16 cellular contexts compared by ENCODE assay signal in genomic region chr18:70047931-70048603, GRCh38.
DNase-seq lines count a peak whose midpoint lies in the region; ATAC-seq, FAIRE-seq and TF ChIP-seq lines count a peak whose summit lies in the region.
"Had no signal": no experiment of that assay in that cellular context is flagged by ENCODE, and none has a peak within 500 bp of the region (broad histone marks: within the 10 kb centered on the region; RNA-seq: fewer than 3 reads in every experiment).

No MANE protein-coding gene starts in this region.

- no peaks in the 10 kb centered on the region for H3K79me2 ChIP-seq in astrocyte (ENCODE audit: insufficient read depth, low read length)
- H3K79me2 ChIP-seq in H9 (ENCODE audit: insufficient read depth, low read length): no peaks in the 10 kb centered on the region

- no peak overlapping the region for H2BK120ac ChIP-seq in H9 (ENCODE audit: low read depth, low read length, poor library complexity, severe bottlenecking)

- no peak overlapping the region for H3K18ac ChIP-seq in H9 (ENCODE audit: insufficient read length, low read depth, low read length)

- H3K56ac ChIP-seq in H9 (ENCODE audit: insufficient read length, low read depth, low read length): no peak overlapping the region

- no peak overlapping the region for H2BK12ac ChIP-seq in H9 (ENCODE audit: insufficient read length, low read depth, low read length)

- POLR2A ChIA-PET in MCF 10A (lab: Yijun Ruan, JAX): interaction anchor here (0.8 kb wide), 1 partner anchor 20 kb away, joined by 3 read pairs; no protein-coding TSS in a partner anchor
- POLR2A ChIA-PET in CD8-positive, alpha-beta T cell (lab: Charles Lee): no interaction called here

- H3K27ac Mint-ChIP-seq in MCF 10A (ENCODE audit: low read depth, unreplicated experiment): peak overlapping the region; percentile 80
- H3K27ac Mint-ChIP-seq in astrocyte (ENCODE audit: unreplicated experiment): peak overlapping the region; percentile 44
- H3K27ac Mint-ChIP-seq in CD8-positive, alpha-beta T cell: no peak overlapping the region
- no peak overlapping the region for H3K27ac Mint-ChIP-seq in H9
- H3K27ac Mint-ChIP-seq: activated CD4-positive, alpha-beta memory T cell treated with anti-CD3 and anti-CD28 coated beads for 36 hours had no signal

- no peak overlapping the region for H3K23ac ChIP-seq in H9 (ENCODE audit: insufficient read length, low read depth, low read length)

- H3K27ac ChIP-seq in breast epithelium: no peak overlapping the region
- H3K27ac ChIP-seq in astrocyte (ENCODE audit: low read depth, low read length): peak overlapping the region; percentile 13
- no peak overlapping the region for H3K27ac ChIP-seq in CD8-positive, alpha-beta T cell (ENCODE audit: low read depth, low read length)
- no peak overlapping the region for H3K27ac ChIP-seq in H9 (ENCODE audit: insufficient read length, low read depth, low read length)
- H3K27ac ChIP-seq: 22Rv1, PC-9, sigmoid colon, thyroid gland had no signal

- H4K20me1 ChIP-seq in astrocyte (ENCODE audit: insufficient read depth, low read length) (no peaks in the 10 kb centered on the region), H9 (ENCODE audit: control insufficient read depth, insufficient read depth, insufficient read length) (no peaks in the 10 kb centered on the region)

- peak; percentile 47 for FAIRE-seq in astrocyte (lab: Jason Lieb, UNC)

- H3K36me3 Mint-ChIP-seq in MCF 10A (ENCODE audit: insufficient read depth, unreplicated experiment) (no peaks in the 10 kb centered on the region), astrocyte (ENCODE audit: low read depth, unreplicated experiment) (peaks cover 1% of the 10 kb centered on the region), H9 (ENCODE audit: insufficient read depth in 1 of 3, low read depth in 3 of 3) (peaks cover 2 to 15% (median 12%) of the 10 kb centered on the region in 3 experiments; a peak in 5 of 7 replicates)
- peaks cover 38% of the 10 kb centered on the region for H3K36me3 Mint-ChIP-seq in CD8-positive, alpha-beta T cell

- H2BK15ac ChIP-seq in H9 (ENCODE audit: low read depth, low read length): no peak overlapping the region

- H3K27me3 Mint-ChIP-seq in MCF 10A (ENCODE audit: insufficient read depth, unreplicated experiment) (no peaks in the 10 kb centered on the region), astrocyte (ENCODE audit: low read depth, unreplicated experiment) (no peaks in the 10 kb centered on the region), H9 (ENCODE audit: low read depth) (no peaks in the 10 kb centered on the region)
- no peaks in the 10 kb centered on the region for H3K27me3 Mint-ChIP-seq in CD8-positive, alpha-beta T cell (ENCODE audit: low read depth)
- H3K27me3 Mint-ChIP-seq: activated CD4-positive, alpha-beta memory T cell treated with anti-CD3 and anti-CD28 coated beads for 36 hours had no signal

- H4K5ac ChIP-seq in H9 (ENCODE audit: insufficient read length, low read depth, low read length): no peak overlapping the region

- H3K9me3 Mint-ChIP-seq in MCF 10A (ENCODE audit: unreplicated experiment) (no peaks in the 10 kb centered on the region), astrocyte (ENCODE audit: unreplicated experiment) (no peaks in the 10 kb centered on the region), H9 (no peaks in the 10 kb centered on the region)
- H3K9me3 Mint-ChIP-seq in CD8-positive, alpha-beta T cell: no peaks in the 10 kb centered on the region
- H3K9me3 Mint-ChIP-seq: activated CD4-positive, alpha-beta memory T cell treated with anti-CD3 and anti-CD28 coated beads for 36 hours had no signal

- no peak overlapping the region for H2BK20ac ChIP-seq in H9 (ENCODE audit: low read depth, low read length, poor library complexity, severe bottlenecking)

- DNase-seq in MCF 10A (ENCODE audit: unreplicated experiment) (peak; percentile 72), breast epithelium (ENCODE audit: low spot score in 2 of 2) (no peak), astrocyte (ENCODE audit: low read depth) (peak; percentile 64), glomerular visceral epithelial cell (ENCODE audit: extremely low spot score) (peak; percentile 7), stromal cell of bone marrow (ENCODE audit: low read depth) (peak; percentile 53), H9 (no peak)
- no peak for DNase-seq in CD8-positive, alpha-beta T cell
- DNase-seq: activated CD4-positive, alpha-beta memory T cell treated with anti-CD3 and anti-CD28 coated beads for 36 hours; activated naive CD4-positive, alpha-beta T cell; DMS79; PC-9; sigmoid colon; thyroid gland had no signal

- H3K9me3 ChIP-seq in breast epithelium: no peaks in the 10 kb centered on the region
- H3K9me3 ChIP-seq in astrocyte (ENCODE audit: insufficient read depth, low read depth, low read length): no peaks in the 10 kb centered on the region
- H3K9me3 ChIP-seq in CD8-positive, alpha-beta T cell (ENCODE audit: low read length): no peaks in the 10 kb centered on the region
- no peaks in the 10 kb centered on the region for H3K9me3 ChIP-seq in H9 (ENCODE audit: control insufficient read depth, low read depth, low read length)
- H3K9me3 ChIP-seq: sigmoid colon, thyroid gland had no signal

- H3T11ph ChIP-seq in H9 (ENCODE audit: low read length): no peak overlapping the region

- TSS peak; percentile 19 for BruUV-seq in MCF 10A (replicated peaks; lab: Mats Ljungman, UMichigan)

- ATAC-seq in CD8-positive, alpha-beta T cell: no peak
- no peak for ATAC-seq in GM19395 (IDR thresholded peaks at IDR 0.05; ENCODE audit: unreplicated experiment)

- no peak overlapping the region for H3K4me3 ChIP-seq in breast epithelium
- H3K4me3 ChIP-seq in astrocyte (ENCODE audit: insufficient read depth, low read depth, low read length): no peak overlapping the region
- H3K4me3 ChIP-seq in CD8-positive, alpha-beta T cell (ENCODE audit: low read depth, low read length): no peak overlapping the region
- H3K4me3 ChIP-seq: coronary artery, PC-9, sigmoid colon, thyroid gland had no signal

- TF ChIP-seq CTCF in MCF 10A (IDR thresholded peaks at IDR 0.05; ENCODE audit: unreplicated experiment) (no peak), breast epithelium (IDR thresholded peaks at IDR 0.05) (no peak), astrocyte (IDR thresholded peaks at IDR 0.05; ENCODE audit: insufficient read depth, low read depth, low read length) (no peak), H9 (conservative IDR thresholded peaks at IDR 0.05) (no peak)
- no peak for TF ChIP-seq CTCF in CD8-positive, alpha-beta T cell (IDR thresholded peaks at IDR 0.05)

- no peak overlapping the region for H2AK5ac ChIP-seq in H9 (ENCODE audit: insufficient read length, low read length)

- TF ChIP-seq POLR2A in breast epithelium (IDR thresholded peaks at IDR 0.05): no peak

- H3K4me2 ChIP-seq in astrocyte (ENCODE audit: low read length) (peak overlapping the region; percentile 13), H9 (ENCODE audit: insufficient read depth, insufficient read length, low read length) (no peak overlapping the region)
- H3K4me2 ChIP-seq: PC-9 had no signal

- H3K14ac ChIP-seq in H9 (ENCODE audit: insufficient read depth, low read length): no peak overlapping the region

- no peaks in the 10 kb centered on the region for H3K36me3 ChIP-seq in breast epithelium
- no peaks in the 10 kb centered on the region for H3K36me3 ChIP-seq in astrocyte (ENCODE audit: insufficient read depth, low read length)
- no peaks in the 10 kb centered on the region for H3K36me3 ChIP-seq in CD8-positive, alpha-beta T cell (ENCODE audit: insufficient read depth, low read length)
- H3K36me3 ChIP-seq: thyroid gland had no signal

- no peak overlapping the region for H2AFZ ChIP-seq in astrocyte (ENCODE audit: low read depth, low read length)
- H2AFZ ChIP-seq in H9 (ENCODE audit: low read length): no peak overlapping the region
- H2AFZ ChIP-seq: PC-9 had no signal

- no peak overlapping the region for H4K8ac ChIP-seq in H9 (replicated peaks; ENCODE audit: insufficient read length, low read depth, low read length)

- no peak overlapping the region for H4K91ac ChIP-seq in H9 (ENCODE audit: insufficient read length, low read depth, low read length)

- no peaks in the 10 kb centered on the region for H3K79me1 ChIP-seq in H9 (ENCODE audit: insufficient read depth, low read depth, low read length, poor library complexity, severe bottlenecking)

- CTCF ChIA-PET in MCF 10A (lab: Yijun Ruan, JAX): interaction anchor here (1.0 kb wide), 1 partner anchor 11 kb away, joined by 3 read pairs; no protein-coding TSS in a partner anchor
- CTCF ChIA-PET in CD8-positive, alpha-beta T cell (lab: Charles Lee): no interaction called here

- no peak overlapping the region for H3K4ac ChIP-seq in H9 (ENCODE audit: low read depth, low read length)

- H3K4me1 ChIP-seq in breast epithelium: no peaks in the 10 kb centered on the region
- peaks cover 18% of the 10 kb centered on the region for H3K4me1 ChIP-seq in astrocyte (ENCODE audit: insufficient read depth, low read length)
- no peaks in the 10 kb centered on the region for H3K4me1 ChIP-seq in CD8-positive, alpha-beta T cell (ENCODE audit: insufficient read depth, low read length)
- no peaks in the 10 kb centered on the region for H3K4me1 ChIP-seq in H9 (ENCODE audit: insufficient read depth, low read length)
- H3K4me1 ChIP-seq: sigmoid colon had no signal

- no peak overlapping the region for H2BK5ac ChIP-seq in H9 (ENCODE audit: insufficient read length, low read length)

- no peaks in the 10 kb centered on the region for H3K27me3 ChIP-seq in breast epithelium
- no peaks in the 10 kb centered on the region for H3K27me3 ChIP-seq in astrocyte (ENCODE audit: insufficient read depth, low read length)
- H3K27me3 ChIP-seq in CD8-positive, alpha-beta T cell (ENCODE audit: insufficient read depth, low read length): no peaks in the 10 kb centered on the region
- H3K27me3 ChIP-seq in H9 (ENCODE audit: insufficient read depth, low read length): no peaks in the 10 kb centered on the region
- H3K27me3 ChIP-seq: sigmoid colon, thyroid gland had no signal

- no CpG with 5 or more reads among the region's 4 CpGs for WGBS in H9 (ENCODE audit: extremely low coverage, insufficient read length, low lambda C conversion rate)

- no peaks in the 10 kb centered on the region for H3K23me2 ChIP-seq in H9 (ENCODE audit: insufficient read length, low read depth, low read length, poor library complexity, severe bottlenecking)

- intact Hi-C loops in MCF 10A (cut with micrococcal nuclease): no loop called here
- intact Hi-C loops in breast epithelium (cut with DNase I; ENCODE audit: low total_unique reads): no loop called here
- intact Hi-C loops in CD8-positive, alpha-beta T cell (cut with DNase I, micrococcal nuclease): no loop called here

- H3K4me1 Mint-ChIP-seq in MCF 10A (ENCODE audit: insufficient read depth, unreplicated experiment) (peaks cover 14% of the 10 kb centered on the region), astrocyte (ENCODE audit: low read depth, unreplicated experiment) (peaks cover 28% of the 10 kb centered on the region), H9 (no peaks in the 10 kb centered on the region)
- no peaks in the 10 kb centered on the region for H3K4me1 Mint-ChIP-seq in CD8-positive, alpha-beta T cell (ENCODE audit: low read depth)

- peak overlapping the region; percentile 71 for H3K4me3 Mint-ChIP-seq in MCF 10A (ENCODE audit: unreplicated experiment)
- H3K4me3 Mint-ChIP-seq in astrocyte (ENCODE audit: unreplicated experiment): no peak overlapping the region
- H3K4me3 Mint-ChIP-seq in CD8-positive, alpha-beta T cell: no peak overlapping the region
- no peak overlapping the region for H3K4me3 Mint-ChIP-seq in H9
- H3K4me3 Mint-ChIP-seq: activated CD4-positive, alpha-beta memory T cell treated with anti-CD3 and anti-CD28 coated beads for 36 hours had no signal

- no peak overlapping the region for H3K9ac ChIP-seq in astrocyte (ENCODE audit: low read length)
- no peak overlapping the region for H3K9ac ChIP-seq in H9 (ENCODE audit: extremely low read depth, insufficient read length, low read length)

Comparison
In these comparisons a context has a peak if more than half of its experiments do, and no peak if none do; other contexts are left out.
1. DNase-seq: peak in MCF 10A (single experiment), astrocyte (single experiment), glomerular visceral epithelial cell (single experiment) and stromal cell of bone marrow (single experiment); none in breast epithelium (0 of 2), CD8-positive, alpha-beta T cell (0 of 7) and H9 (single experiment).
2. H3K27ac Mint-ChIP-seq: peak in MCF 10A (single experiment) and astrocyte (single experiment); none in CD8-positive, alpha-beta T cell (single experiment) and H9 (0 of 3).